8 cellular contexts compared by ENCODE assay signal in genomic region chr2:188978291-188979081, GRCh38. TPM values are rescaled to one million over a fixed set of nuclear protein-coding genes. Genes with fewer than 3 reads are reported as not detected.
A peak's percentile ranks its signal among the peaks of the same experiment; 100 is the strongest.
DNase-seq lines count a peak whose midpoint lies in the region; ATAC-seq and TF ChIP-seq lines count a peak whose summit lies in the region.

No MANE protein-coding gene starts in this region.

- TF ChIP-seq CTCF in GM10248 (IDR thresholded peaks at IDR 0.05; ENCODE audit: control extremely low read depth, extremely low read depth, low read depth, missing control alignments): peak; percentile 28
- TF ChIP-seq CTCF in body of pancreas (IDR thresholded peaks at IDR 0.05): peak in 4 of 7 experiments; percentile 10 to 33 (median 28)

- no peak overlapping the region for H3K4me3 ChIP-seq in body of pancreas

- peak; percentile 84 for ATAC-seq in GM21423 (IDR thresholded peaks at IDR 0.05; ENCODE audit: unreplicated experiment)
- peak; percentile 82 for ATAC-seq in HG03520 (IDR thresholded peaks at IDR 0.05; ENCODE audit: unreplicated experiment)
- ATAC-seq in body of pancreas: peak; percentile 55

- no peak overlapping the region for H3K27ac ChIP-seq in body of pancreas

- peaks cover 6% of the 10 kb centered on the region for H3K4me1 ChIP-seq in body of pancreas

- intact Hi-C loops in body of pancreas (cut with DNase I): no loop called here

- H3K27me3 ChIP-seq in body of pancreas: no peaks in the 10 kb centered on the region

- DNase-seq in GM10248 (ENCODE audit: extremely low spot score) (peak; percentile 29), body of pancreas (peak in 1 of 4 donors; percentile 25), midbrain (lab: John Stamatoyannopoulos, UW) (peak; percentile 18), OCI-M2 (lab: John Stamatoyannopoulos, UW; ENCODE audit: unreplicated experiment) (no peak), NAMALWA (ENCODE audit: low spot score) (no peak), NCI-H187 (lab: John Stamatoyannopoulos, UW) (no peak)

- CTCF ChIA-PET in GM10248 (lab: Yijun Ruan, JAX): interaction anchor here (0.8 to 1.7 kb wide), 12 partner anchors 8 to 453 kb away, joined by 3 to 9 read pairs (median 3); no protein-coding TSS in a partner anchor

- no peaks in the 10 kb centered on the region for H3K36me3 ChIP-seq in body of pancreas (replicated peaks in 1 of 2; ENCODE audit: insufficient read depth in 1 of 2, low read depth in 2 of 2)

- POLR2A ChIA-PET in GM10248 (lab: Yijun Ruan, JAX): no interaction called here

- no peak for TF ChIP-seq POLR2A in body of pancreas (IDR thresholded peaks at IDR 0.05)

- H3K9me3 ChIP-seq in body of pancreas: no peaks in the 10 kb centered on the region

- WGBS in body of pancreas, 2 donors: 18 to 25% methylated on average over 6 of the region's 6 CpGs

RNA-seq across cellular contexts. Expression of gene COL3A1, which starts 4.3 kb away (rescaled TPM):
- 10 to 100 TPM; 54.7 to 77.5 TPM for total RNA-seq in body of pancreas

Comparison
In these comparisons a context has a peak if more than half of its experiments do, and no peak if none do; other contexts are left out.
1. DNase-seq: peak in GM10248 (single experiment) and midbrain (single experiment); none in OCI-M2 (single experiment), NAMALWA (single experiment) and NCI-H187 (0 of 2).
2. Peak in every context shown above with its lines, with median percentiles within 50 percentile points of each other: ATAC-seq.